ENCODE assay signal across 1 cellular context in genomic region chr1:109739738-109740614, GRCh38.
TF ChIP-seq lines count a peak whose summit lies in the region.

No MANE protein-coding gene starts in this region.

TF ChIP-seq in HepG2, 621 proteins besides CTCF, POLR2A, EP300 and RAD21 (continues in another document):
- TF ChIP-seq SMAD9 (CRISPR knock-in tag; IDR thresholded peaks at IDR 0.05) (no peak), RBM39 (IDR thresholded peaks at IDR 0.05; ENCODE audit: low read depth, low read length, poor library complexity, severe bottlenecking) (peak; percentile 41), MTF2 (CRISPR knock-in tag; IDR thresholded peaks at IDR 0.05; ENCODE audit: borderline replicate concordance) (no peak; the same call in 1 of the 2 replicates), HDAC2 (CRISPR knock-in tag; IDR thresholded peaks at IDR 0.05) (peak; percentile 15), ZBTB37 (CRISPR knock-in tag; IDR thresholded peaks at IDR 0.05) (no peak), RORA (CRISPR knock-in tag; IDR thresholded peaks at IDR 0.05) (no peak), ISL2 (CRISPR knock-in tag; IDR thresholded peaks at IDR 0.05) (no peak), PITX1 (CRISPR knock-in tag; IDR thresholded peaks at IDR 0.05) (no peak; the same call in 1 of the 2 replicates), ZNF362 (CRISPR knock-in tag; IDR thresholded peaks at IDR 0.05; ENCODE audit: borderline replicate concordance) (0 out of 2 replicates have a peak, but pooled peaks have one; percentile 32), TERF1 (CRISPR knock-in tag; IDR thresholded peaks at IDR 0.05) (no peak; the same call in 1 of the 2 replicates), CHCHD3 (CRISPR knock-in tag; IDR thresholded peaks at IDR 0.05) (0 out of 2 replicates have a peak, but pooled peaks have one; percentile 16), ZNF644 (CRISPR knock-in tag; IDR thresholded peaks at IDR 0.05; ENCODE audit: low read depth) (no peak), ZBTB43 (CRISPR knock-in tag; conservative IDR thresholded peaks at IDR 0.05) (no peak; the same call in 1 of the 2 replicates), ZNF558 (CRISPR knock-in tag; IDR thresholded peaks at IDR 0.05; ENCODE audit: borderline replicate concordance) (no peak), ZNF121 (CRISPR knock-in tag; IDR thresholded peaks at IDR 0.05) (no peak; the same call in 1 of the 2 replicates), U2AF2 (IDR thresholded peaks at IDR 0.05; ENCODE audit: low read depth, low read length) (no peak), ATM (IDR thresholded peaks at IDR 0.05; ENCODE audit: borderline replicate concordance) (no peak), ZKSCAN5 (CRISPR knock-in tag; IDR thresholded peaks at IDR 0.05) (no peak), ZMYM2 (CRISPR knock-in tag; IDR thresholded peaks at IDR 0.05) (peak; percentile 58; the same call in 1 of the 2 replicates), AKNA (CRISPR knock-in tag; IDR thresholded peaks at IDR 0.05; ENCODE audit: borderline replicate concordance) (no peak), YEATS2 (CRISPR knock-in tag; IDR thresholded peaks at IDR 0.05; ENCODE audit: borderline replicate concordance) (no peak), JUND (CRISPR knock-in tag; IDR thresholded peaks at IDR 0.05) (no peak), ZNF746 (CRISPR knock-in tag; IDR thresholded peaks at IDR 0.05) (peak; percentile 53), ZNF446 (CRISPR knock-in tag; IDR thresholded peaks at IDR 0.05) (peak; percentile 76; the same call in 1 of the 2 replicates), ZNF33B (CRISPR knock-in tag; IDR thresholded peaks at IDR 0.05) (no peak), TCF7 (IDR thresholded peaks at IDR 0.05; ENCODE audit: low read depth) (no peak), ZNF75D (CRISPR knock-in tag; IDR thresholded peaks at IDR 0.05; ENCODE audit: borderline replicate concordance) (no peak), ZNF800 (CRISPR knock-in tag; IDR thresholded peaks at IDR 0.05) (no peak; the same call in 1 of the 2 replicates), ZNF10 (CRISPR knock-in tag; IDR thresholded peaks at IDR 0.05; ENCODE audit: borderline replicate concordance, low read depth) (no peak), MBNL3 (CRISPR knock-in tag; conservative IDR thresholded peaks at IDR 0.05) (no peak), ZNF180 (CRISPR knock-in tag; IDR thresholded peaks at IDR 0.05; ENCODE audit: borderline replicate concordance, low read depth) (no peak), ZNF607 (CRISPR knock-in tag; IDR thresholded peaks at IDR 0.05; ENCODE audit: borderline replicate concordance) (peak; percentile 65), MYPOP (CRISPR knock-in tag; IDR thresholded peaks at IDR 0.05) (peak; percentile 84), NPAS2 (CRISPR knock-in tag; IDR thresholded peaks at IDR 0.05; ENCODE audit: borderline replicate concordance) (no peak), CHD2 (IDR thresholded peaks at IDR 0.05; ENCODE audit: low read depth, low read length) (no peak), ZNF556 (CRISPR knock-in tag; IDR thresholded peaks at IDR 0.05; ENCODE audit: borderline replicate concordance) (peak; percentile 63; the same call in 1 of the 2 replicates), ZNF670 (CRISPR knock-in tag; IDR thresholded peaks at IDR 0.05; ENCODE audit: borderline replicate concordance) (no peak), HMG20A (CRISPR knock-in tag; IDR thresholded peaks at IDR 0.05; ENCODE audit: borderline replicate concordance) (no peak), ZNF331 (CRISPR knock-in tag; IDR thresholded peaks at IDR 0.05) (no peak), ZSCAN31 (CRISPR knock-in tag; IDR thresholded peaks at IDR 0.05; ENCODE audit: low read depth) (0 out of 2 replicates have a peak, but pooled peaks have one; percentile 40), HDAC6 (IDR thresholded peaks at IDR 0.05; ENCODE audit: low read depth, low read length) (no peak), ZNF7 (CRISPR knock-in tag; IDR thresholded peaks at IDR 0.05) (no peak), BORCS8-MEF2B (CRISPR knock-in tag; IDR thresholded peaks at IDR 0.05) (peak; percentile 48; the same call in 1 of the 2 replicates), ZBTB38 (CRISPR knock-in tag; IDR thresholded peaks at IDR 0.05) (peak; percentile 52), ZBTB8A (CRISPR knock-in tag; IDR thresholded peaks at IDR 0.05; ENCODE audit: borderline replicate concordance, low read depth) (peak; percentile 69; the same call in 1 of the 2 replicates), ZC3H4 (CRISPR knock-in tag; IDR thresholded peaks at IDR 0.05; ENCODE audit: borderline replicate concordance) (no peak), TGIF2 (CRISPR knock-in tag; IDR thresholded peaks at IDR 0.05) (no peak), ZNF772 (CRISPR knock-in tag; IDR thresholded peaks at IDR 0.05) (peak; percentile 85), ZNF343 (CRISPR knock-in tag; IDR thresholded peaks at IDR 0.05) (no peak), MXD1 (CRISPR knock-in tag; IDR thresholded peaks at IDR 0.05) (peak; percentile 57; the same call in 1 of the 2 replicates), SMARCC2 (IDR thresholded peaks at IDR 0.05) (no peak), KAT2B (IDR thresholded peaks at IDR 0.05; ENCODE audit: borderline replicate concordance, low read depth, low read length) (no peak), TAF1 (CRISPR knock-in tag; IDR thresholded peaks at IDR 0.05) (peak; percentile 52; the same call in 1 of the 2 replicates), ZNF232 (CRISPR knock-in tag; IDR thresholded peaks at IDR 0.05; ENCODE audit: borderline replicate concordance) (no peak), ZNF749 (CRISPR knock-in tag; IDR thresholded peaks at IDR 0.05; ENCODE audit: borderline replicate concordance) (0 out of 2 replicates have a peak, but pooled peaks have one; percentile 64), ZNF660 (CRISPR knock-in tag; IDR thresholded peaks at IDR 0.05; ENCODE audit: borderline replicate concordance, low read depth) (no peak), ZNF552 (CRISPR knock-in tag; IDR thresholded peaks at IDR 0.05; ENCODE audit: borderline replicate concordance) (0 out of 2 replicates have a peak, but pooled peaks have one; percentile 36), MYNN (CRISPR knock-in tag; IDR thresholded peaks at IDR 0.05; ENCODE audit: low read depth) (no peak), CBFB (CRISPR knock-in tag; IDR thresholded peaks at IDR 0.05) (no peak), TBP (CRISPR knock-in tag; IDR thresholded peaks at IDR 0.05) (no peak), PREB (CRISPR knock-in tag; IDR thresholded peaks at IDR 0.05) (no peak), ARNT (IDR thresholded peaks at IDR 0.05) (no peak), MATR3 (CRISPR knock-in tag; IDR thresholded peaks at IDR 0.05) (no peak), ZNF678 (CRISPR knock-in tag; IDR thresholded peaks at IDR 0.05) (0 out of 2 replicates have a peak, but pooled peaks have one; percentile 30)
